Comparison of ENCODE assay signal across 16 cellular contexts in genomic region chr9:18707078-18707477, GRCh38.
DNase-seq lines count a peak whose midpoint lies in the region; ATAC-seq and TF ChIP-seq lines count a peak whose summit lies in the region.
"Had no signal": no experiment of that assay in that cellular context is flagged by ENCODE, and none has a peak within 500 bp of the region (broad histone marks: within the 10 kb centered on the region; RNA-seq: fewer than 3 reads in every experiment).

No MANE protein-coding gene starts in this region.

- no peak overlapping the region for H3K14ac ChIP-seq in H9 (ENCODE audit: insufficient read depth, low read length)

- H3K27me3 Mint-ChIP-seq in H9 (ENCODE audit: low read depth) (no peaks in the 10 kb centered on the region), GM23338 (ENCODE audit: insufficient read depth, low read depth, poor library complexity) (peaks cover 1% of the 10 kb centered on the region)
- H3K27me3 Mint-ChIP-seq: IgD-negative memory B cell; stimulated activated naive CD8-positive, alpha-beta T cell treated with anti-CD3 and anti-CD28 coated beads, Interleukin-15, amount 100 ng/mL, for 72 hours had no signal

- H3K9me3 ChIP-seq in H9 (ENCODE audit: control insufficient read depth, low read depth, low read length) (no peaks in the 10 kb centered on the region), esophagus squamous epithelium (no peaks in the 10 kb centered on the region), liver (ENCODE audit: control insufficient read depth in 4 of 4, low read length in 3 of 4) (no peaks in the 10 kb centered on the region), psoas muscle (no peaks in the 10 kb centered on the region)

- H3F3A ChIP-seq in GM23338 (replicated peaks; ENCODE audit: low read depth), result no peaks in the 10 kb centered on the region

- WGBS in H9 (ENCODE audit: extremely low coverage, insufficient read length, low lambda C conversion rate), result no CpG with 5 or more reads among the region's 5 CpGs
- WGBS in esophagus squamous epithelium, 2 donors, result 54 to 63% methylated on average over 4 to 5 of the region's 5 CpGs
- 43% methylated on average over 5 of the region's 5 CpGs for WGBS in liver
- WGBS in psoas muscle, 3 donors, result 22 to 30% (median 28%) methylated on average over 5 of the region's 5 CpGs

- no peaks in the 10 kb centered on the region for H3K79me1 ChIP-seq in H9 (ENCODE audit: insufficient read depth, low read depth, low read length, poor library complexity, severe bottlenecking)

- H3K4me3 Mint-ChIP-seq in H9, result no peak overlapping the region
- H3K4me3 Mint-ChIP-seq in GM23338, result no peak overlapping the region
- H3K4me3 Mint-ChIP-seq: IgD-negative memory B cell; natural killer cell; stimulated activated naive CD8-positive, alpha-beta T cell treated with anti-CD3 and anti-CD28 coated beads, Interleukin-15, amount 100 ng/mL, for 72 hours had no signal

- H2BK12ac ChIP-seq in H9 (ENCODE audit: insufficient read length, low read depth, low read length), result no peak overlapping the region

- H3K4ac ChIP-seq in H9 (ENCODE audit: low read depth, low read length), result no peak overlapping the region

- no peak overlapping the region for H4K91ac ChIP-seq in H9 (ENCODE audit: insufficient read length, low read depth, low read length)

- no peak overlapping the region for H3K23ac ChIP-seq in H9 (ENCODE audit: insufficient read length, low read depth, low read length)

- no peaks in the 10 kb centered on the region for H3K4me1 ChIP-seq in H9 (ENCODE audit: insufficient read depth, low read length)
- H3K4me1 ChIP-seq in esophagus squamous epithelium, result peaks cover 0 to 45% (median 12%) of the 10 kb centered on the region in 3 donors
- peaks cover 0 to 6% (median 0%) of the 10 kb centered on the region in 4 donors for H3K4me1 ChIP-seq in liver (ENCODE audit: control insufficient read depth in 4 of 4, insufficient read depth in 4 of 4, low read length in 3 of 4)
- peaks cover 11% of the 10 kb centered on the region for H3K4me1 ChIP-seq in psoas muscle
- H3K4me1 ChIP-seq in GM23338 (ENCODE audit: insufficient read depth), result no peaks in the 10 kb centered on the region

- H3K18ac ChIP-seq in H9 (ENCODE audit: insufficient read length, low read depth, low read length), result no peak overlapping the region

- no peak overlapping the region for H2BK15ac ChIP-seq in H9 (ENCODE audit: low read depth, low read length)

- H4K5ac ChIP-seq in H9 (ENCODE audit: insufficient read length, low read depth, low read length), result no peak overlapping the region

- H3K56ac ChIP-seq in H9 (ENCODE audit: insufficient read length, low read depth, low read length), result no peak overlapping the region

- H4K20me1 ChIP-seq in H9 (ENCODE audit: control insufficient read depth, insufficient read depth, insufficient read length), result no peaks in the 10 kb centered on the region
- no peaks in the 10 kb centered on the region for H4K20me1 ChIP-seq in GM23338 (replicated peaks; ENCODE audit: insufficient read depth)

- no peak overlapping the region for H2BK20ac ChIP-seq in H9 (ENCODE audit: low read depth, low read length, poor library complexity, severe bottlenecking)

- no peak for DNase-seq in H9
- no peak for DNase-seq in esophagus squamous epithelium (lab: John Stamatoyannopoulos, UW)
- no peak for DNase-seq in psoas muscle
- DNase-seq in OCI-M2 (lab: John Stamatoyannopoulos, UW; ENCODE audit: unreplicated experiment), result no peak
- DNase-seq in GM23338 (ENCODE audit: low spot score), result no peak
- DNase-seq in DMS114 treated with DMSO at 0.1 percent for 48 hours (lab: John Stamatoyannopoulos, UW; ENCODE audit: unreplicated experiment), result no peak
- no peak for DNase-seq in NCI-H524 treated with DMSO at 0.1 percent for 48 hours (lab: John Stamatoyannopoulos, UW)
- DNase-seq: MM.1S; natural killer cell; NCI-H1930; NCI-H446; retina; stimulated activated naive CD8-positive, alpha-beta T cell treated with anti-CD3 and anti-CD28 coated beads, Interleukin-15, amount 100 ng/mL, for 72 hours had no signal

- H3K79me2 ChIP-seq in H9 (ENCODE audit: insufficient read depth, low read length) (no peaks in the 10 kb centered on the region), GM23338 (replicated peaks; ENCODE audit: insufficient read depth) (no peaks in the 10 kb centered on the region)

- no peaks in the 10 kb centered on the region for H3K36me3 ChIP-seq in esophagus squamous epithelium
- no peaks in the 10 kb centered on the region for H3K36me3 ChIP-seq in liver (ENCODE audit: control insufficient read depth in 4 of 4, insufficient read depth in 3 of 4, low read depth in 1 of 4, low read length in 3 of 4)
- no peaks in the 10 kb centered on the region for H3K36me3 ChIP-seq in psoas muscle (ENCODE audit: insufficient read depth in 1 of 2, low read depth in 1 of 2)
- H3K36me3 ChIP-seq in GM23338 (ENCODE audit: insufficient read depth), result no peaks in the 10 kb centered on the region

- no peaks in the 10 kb centered on the region; the same call in 1 of the 2 replicates for H3K9me2 ChIP-seq in GM23338 (ENCODE audit: insufficient read depth)

- peak overlapping the region in 2 of 3 experiments; percentile 6 to 9; a peak in 2 of 7 replicates for H3K27ac Mint-ChIP-seq in H9
- H3K27ac Mint-ChIP-seq in GM23338, result no peak overlapping the region; the same call in 1 of the 2 replicates
- H3K27ac Mint-ChIP-seq: IgD-negative memory B cell; natural killer cell; stimulated activated naive CD8-positive, alpha-beta T cell treated with anti-CD3 and anti-CD28 coated beads, Interleukin-15, amount 100 ng/mL, for 72 hours had no signal

- H3K27ac ChIP-seq in H9 (ENCODE audit: insufficient read length, low read depth, low read length) (no peak overlapping the region), esophagus squamous epithelium (peak overlapping the region in 3 of 4 donors; percentile 6 to 62 (median 27)), liver (ENCODE audit: low read depth in 1 of 2, low read length in 2 of 2) (no peak overlapping the region), psoas muscle (peak overlapping the region; percentile 36), GM23338 (ENCODE audit: low read depth) (no peak overlapping the region)
- H3K27ac ChIP-seq: RWPE1 had no signal

- TF ChIP-seq CTCF in H9 (conservative IDR thresholded peaks at IDR 0.05), result no peak
- no peak for TF ChIP-seq CTCF in esophagus squamous epithelium (IDR thresholded peaks at IDR 0.05)
- no peak for TF ChIP-seq CTCF in liver (IDR thresholded peaks at IDR 0.05; ENCODE audit: low read depth, low read length, missing input control)
- TF ChIP-seq CTCF in psoas muscle (IDR thresholded peaks at IDR 0.05), result no peak
- TF ChIP-seq CTCF in GM23338 (conservative IDR thresholded peaks at IDR 0.05; ENCODE audit: low read depth in 2 of 2), result no peak

- H2BK5ac ChIP-seq in H9 (ENCODE audit: insufficient read length, low read length), result no peak overlapping the region

- TF ChIP-seq RAD21 in liver (IDR thresholded peaks at IDR 0.05), result peak; percentile 12 to 23

- H3K4me2 ChIP-seq in H9 (ENCODE audit: insufficient read depth, insufficient read length, low read length) (no peak overlapping the region), GM23338 (no peak overlapping the region)

- ATAC-seq in psoas muscle (peak; percentile 76 to 94 (median 84)), GM23338 (no peak)
- ATAC-seq: natural killer cell; stimulated activated naive CD8-positive, alpha-beta T cell treated with anti-CD3 and anti-CD28 coated beads, Interleukin-15, amount 100 ng/mL, for 72 hours had no signal

- H3K36me3 Mint-ChIP-seq in H9 (ENCODE audit: insufficient read depth in 1 of 3, low read depth in 3 of 3) (peaks cover 7 to 14% (median 9%) of the 10 kb centered on the region in 3 experiments), GM23338 (ENCODE audit: low read depth) (peaks cover 13% of the 10 kb centered on the region)
- H3K36me3 Mint-ChIP-seq: IgD-negative memory B cell, natural killer cell had no signal

- H3K9me3 Mint-ChIP-seq in H9 (peaks cover 11 to 12% of the 10 kb centered on the region in 2 experiments), GM23338 (peaks cover 15% of the 10 kb centered on the region)
- H3K9me3 Mint-ChIP-seq: natural killer cell; stimulated activated naive CD8-positive, alpha-beta T cell treated with anti-CD3 and anti-CD28 coated beads, Interleukin-15, amount 100 ng/mL, for 72 hours had no signal

- no peak overlapping the region for H3T11ph ChIP-seq in H9 (ENCODE audit: low read length)

- H2AK5ac ChIP-seq in H9 (ENCODE audit: insufficient read length, low read length), result no peak overlapping the region

- H3K4me1 Mint-ChIP-seq in H9 (peaks cover 4 to 8% of the 10 kb centered on the region in 2 experiments), GM23338 (peaks cover 5% of the 10 kb centered on the region; the same call in 2 of the 3 replicates)
- H3K4me1 Mint-ChIP-seq: IgD-negative memory B cell; natural killer cell; stimulated activated naive CD8-positive, alpha-beta T cell treated with anti-CD3 and anti-CD28 coated beads, Interleukin-15, amount 100 ng/mL, for 72 hours had no signal

- H3K23me2 ChIP-seq in H9 (ENCODE audit: insufficient read length, low read depth, low read length, poor library complexity, severe bottlenecking), result no peaks in the 10 kb centered on the region

- H2BK120ac ChIP-seq in H9 (ENCODE audit: low read depth, low read length, poor library complexity, severe bottlenecking), result no peak overlapping the region

- TF ChIP-seq POLR2A in esophagus squamous epithelium (IDR thresholded peaks at IDR 0.05), result no peak

- H3K4me3 ChIP-seq in esophagus squamous epithelium (no peak overlapping the region), liver (ENCODE audit: low read depth in 1 of 3, low read length in 3 of 3) (no peak overlapping the region), psoas muscle (no peak overlapping the region), GM23338 (no peak overlapping the region)

- H4K8ac ChIP-seq in H9 (replicated peaks; ENCODE audit: insufficient read length, low read depth, low read length), result no peak overlapping the region

- H2AFZ ChIP-seq in H9 (ENCODE audit: low read length) (no peak overlapping the region), GM23338 (no peak overlapping the region)

- H3K27me3 ChIP-seq in H9 (ENCODE audit: insufficient read depth, low read length) (no peaks in the 10 kb centered on the region), esophagus squamous epithelium (no peaks in the 10 kb centered on the region), liver (ENCODE audit: control insufficient read depth in 4 of 4, insufficient read depth in 4 of 4, low read length in 3 of 4) (no peaks in the 10 kb centered on the region), psoas muscle (ENCODE audit: insufficient read depth in 3 of 3, low read length in 2 of 3) (no peaks in the 10 kb centered on the region), GM23338 (ENCODE audit: insufficient read depth) (no peaks in the 10 kb centered on the region)

- intact Hi-C loops in esophagus squamous epithelium (cut with DNase I) (no loop called here), psoas muscle (cut with DNase I) (loop anchor here in 1 of 2 donors (10.0 kb wide), 1 partner anchor 128 kb away; no protein-coding TSS in a partner anchor)

- H3K9ac ChIP-seq in H9 (ENCODE audit: extremely low read depth, insufficient read length, low read length) (no peak overlapping the region), liver (ENCODE audit: low read depth in 1 of 2, low read length in 2 of 2) (no peak overlapping the region)

TF ChIP-seq in liver, 16 proteins besides CTCF, POLR2A, EP300 and RAD21 (continues in another document):
- no peak for TF ChIP-seq JUND (IDR thresholded peaks at IDR 0.05)

TF ChIP-seq in GM23338, 12 proteins besides CTCF, POLR2A, EP300 and RAD21 (continues in another document):
- TF ChIP-seq POLR2AphosphoS5 (IDR thresholded peaks at IDR 0.05; ENCODE audit: low read depth) (no peak), STAT1 (IDR thresholded peaks at IDR 0.05; ENCODE audit: unreplicated experiment) (no peak)

Comparison
In these comparisons a context has a peak if more than half of its experiments do, and no peak if none do; other contexts are left out.
1. H3K27ac ChIP-seq: peak in esophagus squamous epithelium (3 of 4) and psoas muscle (single experiment); none in H9 (single experiment), liver (0 of 2) and GM23338 (single experiment).